6 cellular contexts compared by ENCODE assay signal in the genomic region with DNA sequence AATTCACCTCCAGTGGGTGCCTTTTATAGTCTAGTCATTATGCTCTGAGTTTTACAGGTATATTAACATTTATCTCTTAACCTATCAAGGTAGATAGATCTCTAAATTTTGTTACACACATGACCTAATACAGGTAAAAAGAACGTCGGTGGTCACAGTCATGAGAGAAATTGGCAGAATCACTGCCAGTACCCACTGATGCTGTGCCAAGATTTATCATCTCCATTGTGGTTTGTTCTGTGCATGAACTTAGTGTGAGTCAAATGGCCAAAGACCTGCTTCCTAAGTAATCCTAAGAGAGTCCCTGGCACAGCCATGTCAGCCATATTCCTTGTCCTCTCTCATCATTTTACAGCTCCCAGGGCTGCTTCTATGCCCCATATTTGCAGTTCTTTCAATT. TPM values are rescaled to one million over a fixed set of nuclear protein-coding genes. Genes with fewer than 3 reads are reported as not detected.
"Had no signal": no experiment of that assay in that cellular context is flagged by ENCODE, and none has a peak within 500 bp of the region (broad histone marks: within the 10 kb centered on the region; RNA-seq: fewer than 3 reads in every experiment).

No MANE protein-coding gene starts in this region.

RNA-seq across cellular contexts. Expression of a gene that starts 9.2 kb away (rescaled TPM):
- total RNA-seq: HT-29, HT1080 had no signal
- polyA plus RNA-seq: IgD-negative memory B cell, K562 had no signal

RNA-seq across cellular contexts. Expression of a gene that starts 31.1 kb away (rescaled TPM):
- total RNA-seq: HT-29, HT1080, IMR-90 had no signal
- polyA plus RNA-seq: IgD-negative memory B cell, IMR-90 had no signal

RNA-seq across cellular contexts. Expression of a gene that starts 46.2 kb away (rescaled TPM):
- total RNA-seq: HepG2, HT-29, HT1080, IMR-90, K562 had no signal
- polyA plus RNA-seq: HepG2, IgD-negative memory B cell, IMR-90, K562 had no signal
